Comparison of ENCODE assay signal across 24 cellular contexts in genomic region chr3:43764012-43764411, GRCh38.
A peak's percentile ranks its signal among the peaks of the same experiment; 100 is the strongest.
DNase-seq lines count a peak whose midpoint lies in the region; ATAC-seq, FAIRE-seq and TF ChIP-seq lines count a peak whose summit lies in the region.
"Had no signal": no experiment of that assay in that cellular context is flagged by ENCODE, and none has a peak within 500 bp of the region (broad histone marks: within the 10 kb centered on the region; RNA-seq: fewer than 3 reads in every experiment).

No MANE protein-coding gene starts in this region.

- H3K9ac ChIP-seq in GM12878 (ENCODE audit: control insufficient read depth, insufficient read depth, low read length): no peak overlapping the region

- POLR2A ChIA-PET in HEK293 (lab: Yijun Ruan, JAX) (no interaction called here), GM12878 (lab: Charles Lee) (no interaction called here)

- H3K36me3 ChIP-seq in HEK293 (ENCODE audit: control insufficient read depth in 2 of 2, insufficient read depth in 1 of 2, low read length in 2 of 2) (no peaks in the 10 kb centered on the region), GM12878 (ENCODE audit: control insufficient read depth in 2 of 2, insufficient read depth in 2 of 2, low read length in 1 of 2) (no peaks in the 10 kb centered on the region)
- H3K36me3 ChIP-seq: BE2C had no signal

- TF ChIP-seq CTCF in GM13977 (IDR thresholded peaks at IDR 0.05; ENCODE audit: extremely low read depth, insufficient read depth, missing control alignments) (no peak), HEK293 (tag by site-specific recombination; IDR thresholded peaks at IDR 0.05) (no peak), GM12878 (IDR thresholded peaks at IDR 0.05 in 2 of 3, conservative IDR thresholded peaks at IDR 0.05 in 1 of 3; ENCODE audit: control insufficient read depth in 2 of 3, extremely low read depth in 1 of 3, insufficient read depth in 1 of 3, low read depth in 3 of 3, low read length in 3 of 3) (no peak)

- WGBS in GM12878 (ENCODE audit: insufficient coverage, insufficient replicate concordance, low lambda C conversion rate, missing lambda C conversion rate): 38% methylated on average over 2 of the region's 2 CpGs

- H3K9me3 ChIP-seq in HEK293 (ENCODE audit: control insufficient read depth, insufficient read depth, low read depth, low read length) (no peaks in the 10 kb centered on the region), GM12878 (replicated peaks; ENCODE audit: control insufficient read depth, insufficient read depth, low read length) (no peaks in the 10 kb centered on the region)
- H3K9me3 ChIP-seq: BE2C, Caco-2 had no signal

- TF ChIP-seq EP300 in GM12878 (IDR thresholded peaks at IDR 0.05; ENCODE audit: borderline replicate concordance in 1 of 2, control insufficient read depth in 1 of 2, low read depth in 2 of 2, low read length in 2 of 2): no peak

- H3K79me2 ChIP-seq in GM12878 (ENCODE audit: control insufficient read depth, insufficient read depth, low read length): no peaks in the 10 kb centered on the region

- RAD21 ChIA-PET in GM12878 (lab: Charles Lee; ENCODE audit: unreplicated experiment): no interaction called here

- intact Hi-C loops in GM12878 (cut with micrococcal nuclease; ENCODE audit: unreplicated experiment) (loop anchor here (10.0 kb wide), 1 partner anchor 231 kb away; no protein-coding TSS in a partner anchor), sciatic nerve (cut with DNase I) (no loop called here)

- H3K27ac ChIP-seq in HEK293 (ENCODE audit: extremely low read depth, low read depth, low read length) (no peak overlapping the region), GM12878 (ENCODE audit: control insufficient read depth, insufficient read depth) (no peak overlapping the region)

- no peak for TF ChIP-seq RAD21 in GM12878 (IDR thresholded peaks at IDR 0.05; ENCODE audit: insufficient read depth, low read depth, low read length)

- no peak for FAIRE-seq in GM12878 (lab: Jason Lieb, UNC)
- FAIRE-seq: A204.1, D721Med, G401.6, GM12892, GM19239, H54, HTR-8/SVneo had no signal

- H4K20me1 ChIP-seq in GM12878 (ENCODE audit: control insufficient read depth, insufficient read depth): no peaks in the 10 kb centered on the region

- H3K4me2 ChIP-seq in GM12878 (ENCODE audit: control insufficient read depth, insufficient read depth): no peak overlapping the region
- H3K4me2 ChIP-seq: GM23338 had no signal

- in situ Hi-C loops in GM13977 (cut with MboI; ENCODE audit: low pct_unique_long_range_greater_than_20kb, low sequenced_read_pairs, unreplicated experiment): no loop called here
- in situ Hi-C loops in GM12878 (cut with MboI): no loop called here

- TF ChIP-seq POLR2A in GM12878 (IDR thresholded peaks at IDR 0.05; ENCODE audit: low read depth, low read length): no peak

- DNase-seq in GM13977 (ENCODE audit: low spot score) (peak; percentile 23), GM12878 (ENCODE audit: low read depth, low spot score) (no peak), sciatic nerve (ENCODE audit: low spot score) (peak; percentile 2), hippocampal formation (lab: John Stamatoyannopoulos, UW) (no peak)
- no peak for DNase-seq in stimulated activated naive CD4-positive, alpha-beta T cell treated with Interleukin-2 at 50 U/mL for 16 hours (lab: John Stamatoyannopoulos, UW)
- DNase-seq: ACHN; C1 segment of cervical spinal cord; Caco-2; CD4-positive, CD25-positive, alpha-beta regulatory T cell; CD8-positive, alpha-beta memory T cell; HCEC 1CT; HFFc6; KG1 had no signal

- H3K4me1 ChIP-seq in HEK293 (ENCODE audit: control insufficient read depth, insufficient read depth, low read length): no peaks in the 10 kb centered on the region
- H3K4me1 ChIP-seq in GM12878 (ENCODE audit: control insufficient read depth, insufficient read depth, low read length): no peaks in the 10 kb centered on the region

- BruUV-seq in GM12878 (replicated peaks; lab: Mats Ljungman, UMichigan): no TSS peak

- H3K4me3 ChIP-seq in HEK293 (ENCODE audit: low read depth, low read length) (no peak overlapping the region), GM12878 (no peak overlapping the region)
- H3K4me3 ChIP-seq: GM23338 had no signal

- CTCF ChIA-PET in HEK293 (lab: Yijun Ruan, JAX): no interaction called here
- CTCF ChIA-PET in GM12878 (lab: Yijun Ruan, JAX): no interaction called here

- ATAC-seq in GM12878 (peak; percentile 63), sciatic nerve (no peak), HG02571 (IDR thresholded peaks at IDR 0.05; ENCODE audit: unreplicated experiment) (no peak)
- ATAC-seq: GM23338 had no signal

- H3K27me3 ChIP-seq in GM12878 (replicated peaks in 1 of 2; ENCODE audit: control insufficient read depth in 2 of 2, insufficient read depth in 2 of 2, low read length in 1 of 2): no peaks in the 10 kb centered on the region; a peak in 2 of 4 replicates
- H3K27me3 ChIP-seq: BE2C had no signal

- H2AFZ ChIP-seq in GM12878 (ENCODE audit: control insufficient read depth, low read depth, low read length): no peak overlapping the region
- H2AFZ ChIP-seq: GM23338 had no signal

- SMC1A ChIA-PET in GM12878 (lab: Charles Lee; ENCODE audit: uncharacterized antibody, unreplicated experiment): no interaction called here

TF ChIP-seq in HEK293, 187 proteins besides CTCF, POLR2A, EP300 and RAD21:
- TF ChIP-seq ZNF214 (tag by site-specific recombination; IDR thresholded peaks at IDR 0.05; ENCODE audit: borderline replicate concordance) (no peak), GLI4 (tag by site-specific recombination; IDR thresholded peaks at IDR 0.05) (no peak), ZNF530 (tag by site-specific recombination; IDR thresholded peaks at IDR 0.05; ENCODE audit: low read depth) (no peak), GLIS1 (tag by site-specific recombination; IDR thresholded peaks at IDR 0.05) (peak; percentile 56), SP7 (tag by site-specific recombination; IDR thresholded peaks at IDR 0.05) (0 out of 2 replicates have a peak, but pooled peaks have one; percentile 27)

TF ChIP-seq in GM12878, 131 proteins besides CTCF, POLR2A, EP300 and RAD21 (continues in another document):
- no peak for TF ChIP-seq SPI1 (IDR thresholded peaks at IDR 0.05; ENCODE audit: borderline replicate concordance, insufficient read depth, low read depth, low read length)
- TF ChIP-seq CREB1 (IDR thresholded peaks at IDR 0.05; ENCODE audit: low read depth): peak; percentile 44; the same call in 1 of the 2 replicates
- no peak for TF ChIP-seq ZNF384 (IDR thresholded peaks at IDR 0.05; ENCODE audit: borderline replicate concordance, low read depth, low read length)
- TF ChIP-seq POU2F2 (IDR thresholded peaks at IDR 0.05; ENCODE audit: borderline replicate concordance, low read depth, low read length): no peak
- TF ChIP-seq MLLT1 (IDR thresholded peaks at IDR 0.05): no peak
- TF ChIP-seq MTA2 (IDR thresholded peaks at IDR 0.05; ENCODE audit: low read depth): peak; percentile 82
- TF ChIP-seq WRNIP1 (IDR thresholded peaks at IDR 0.05; ENCODE audit: borderline replicate concordance, low read depth, low read length): no peak
- peak; percentile 92 for TF ChIP-seq RFX5 (IDR thresholded peaks at IDR 0.05; ENCODE audit: low read depth, low read length)
- TF ChIP-seq ZBTB40 (IDR thresholded peaks at IDR 0.05; ENCODE audit: borderline replicate concordance): no peak
- TF ChIP-seq SREBF2 (IDR thresholded peaks at IDR 0.05; ENCODE audit: low read length): no peak

Comparison
In these comparisons a context has a peak if more than half of its experiments do, and no peak if none do; other contexts are left out.
1. DNase-seq: peak in GM13977 (single experiment) and sciatic nerve (single experiment); none in GM12878 (single experiment), stimulated activated naive CD4-positive, alpha-beta T cell treated with Interleukin-2 at 50 U/mL for 16 hours (single experiment) and hippocampal formation (0 of 2).